Comparison of ENCODE assay signal across 1 cellular context in the genomic region with DNA sequence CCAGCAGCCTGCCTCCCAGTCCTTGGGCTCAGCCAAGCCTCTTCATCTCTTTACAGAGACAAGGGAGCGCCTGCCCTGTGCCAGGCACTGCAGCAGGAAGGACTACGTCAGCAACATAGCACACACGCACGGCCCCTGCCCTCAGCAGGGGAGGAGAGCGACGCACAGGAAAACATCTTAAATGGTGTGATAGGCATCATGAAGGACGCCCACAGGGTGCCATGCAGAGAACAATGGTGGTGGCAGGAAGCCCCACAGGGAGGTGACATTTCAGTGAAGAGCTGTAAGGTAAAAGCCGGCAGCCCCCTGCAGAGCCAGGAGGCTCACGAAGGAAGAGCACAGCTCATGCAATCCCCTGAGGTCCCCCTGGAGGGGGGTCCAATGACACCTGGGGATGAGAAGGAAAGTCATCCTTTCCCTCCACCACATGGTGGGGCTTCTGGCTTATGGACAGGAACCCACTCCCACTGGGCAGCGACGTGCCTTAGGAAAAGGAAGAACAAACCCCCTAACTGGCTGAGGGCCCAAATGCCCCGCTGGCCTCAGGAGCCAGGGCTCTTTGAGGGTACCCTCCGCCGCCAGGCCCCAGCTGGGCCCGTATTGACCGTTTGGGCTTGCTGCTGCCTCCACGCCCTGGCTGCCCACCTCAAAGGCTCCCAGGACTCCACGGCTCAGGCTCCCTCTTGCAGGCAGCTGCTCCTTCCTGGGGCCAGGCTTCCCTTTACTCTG.
TF ChIP-seq lines count a peak whose summit lies in the region.

No MANE protein-coding gene starts in this region.

TF ChIP-seq in WTC11, 78 proteins besides CTCF, POLR2A, EP300 and RAD21 (continued from another document):
- TF ChIP-seq, protein P1, sequence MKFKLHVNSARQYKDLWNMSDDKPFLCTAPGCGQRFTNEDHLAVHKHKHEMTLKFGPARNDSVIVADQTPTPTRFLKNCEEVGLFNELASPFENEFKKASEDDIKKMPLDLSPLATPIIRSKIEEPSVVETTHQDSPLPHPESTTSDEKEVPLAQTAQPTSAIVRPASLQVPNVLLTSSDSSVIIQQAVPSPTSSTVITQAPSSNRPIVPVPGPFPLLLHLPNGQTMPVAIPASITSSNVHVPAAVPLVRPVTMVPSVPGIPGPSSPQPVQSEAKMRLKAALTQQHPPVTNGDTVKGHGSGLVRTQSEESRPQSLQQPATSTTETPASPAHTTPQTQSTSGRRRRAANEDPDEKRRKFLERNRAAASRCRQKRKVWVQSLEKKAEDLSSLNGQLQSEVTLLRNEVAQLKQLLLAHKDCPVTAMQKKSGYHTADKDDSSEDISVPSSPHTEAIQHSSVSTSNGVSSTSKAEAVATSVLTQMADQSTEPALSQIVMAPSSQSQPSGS (CRISPR knock-in tag; IDR thresholded peaks at IDR 0.05; ENCODE audit: borderline replicate concordance, low read depth): no peak
- TF ChIP-seq ELF4 (CRISPR knock-in tag; IDR thresholded peaks at IDR 0.05; ENCODE audit: low read depth) (no peak), CREM (CRISPR knock-in tag; IDR thresholded peaks at IDR 0.05) (peak; percentile 61; the same call in 1 of the 2 replicates), ESRRA (CRISPR knock-in tag; IDR thresholded peaks at IDR 0.05; ENCODE audit: borderline replicate concordance) (no peak), NR3C1 (CRISPR knock-in tag; conservative IDR thresholded peaks at IDR 0.05; ENCODE audit: low read depth) (0 out of 2 replicates have a peak, but pooled peaks have one; percentile 53), CREB1 (CRISPR knock-in tag; IDR thresholded peaks at IDR 0.05) (no peak), MXD4 (CRISPR knock-in tag; IDR thresholded peaks at IDR 0.05; ENCODE audit: borderline replicate concordance) (no peak), NR1H2 (CRISPR knock-in tag; IDR thresholded peaks at IDR 0.05) (no peak), SOX15 (CRISPR knock-in tag; IDR thresholded peaks at IDR 0.05) (no peak), ZNF138 (CRISPR knock-in tag; conservative IDR thresholded peaks at IDR 0.05) (peak; percentile 42; the same call in 1 of the 2 replicates), CBFB (CRISPR knock-in tag; IDR thresholded peaks at IDR 0.05; ENCODE audit: low read depth) (peak; percentile 57; the same call in 1 of the 2 replicates), HMGA2 (CRISPR knock-in tag; IDR thresholded peaks at IDR 0.05) (no peak), GTF2I (CRISPR knock-in tag; conservative IDR thresholded peaks at IDR 0.05) (peak; percentile 35; the same call in 1 of the 2 replicates), PRRX2 (CRISPR knock-in tag; IDR thresholded peaks at IDR 0.05) (no peak), ETV6 (CRISPR knock-in tag; IDR thresholded peaks at IDR 0.05) (peak; percentile 59), NFYB (CRISPR knock-in tag; conservative IDR thresholded peaks at IDR 0.05; ENCODE audit: low read depth) (no peak), JAZF1 (CRISPR knock-in tag; IDR thresholded peaks at IDR 0.05) (no peak), TEAD1 (CRISPR knock-in tag; IDR thresholded peaks at IDR 0.05) (peak; percentile 93)
- TF ChIP-seq, protein P2, sequence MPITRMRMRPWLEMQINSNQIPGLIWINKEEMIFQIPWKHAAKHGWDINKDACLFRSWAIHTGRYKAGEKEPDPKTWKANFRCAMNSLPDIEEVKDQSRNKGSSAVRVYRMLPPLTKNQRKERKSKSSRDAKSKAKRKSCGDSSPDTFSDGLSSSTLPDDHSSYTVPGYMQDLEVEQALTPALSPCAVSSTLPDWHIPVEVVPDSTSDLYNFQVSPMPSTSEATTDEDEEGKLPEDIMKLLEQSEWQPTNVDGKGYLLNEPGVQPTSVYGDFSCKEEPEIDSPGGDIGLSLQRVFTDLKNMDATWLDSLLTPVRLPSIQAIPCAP (CRISPR knock-in tag; IDR thresholded peaks at IDR 0.05): no peak
- TF ChIP-seq, protein P3, sequence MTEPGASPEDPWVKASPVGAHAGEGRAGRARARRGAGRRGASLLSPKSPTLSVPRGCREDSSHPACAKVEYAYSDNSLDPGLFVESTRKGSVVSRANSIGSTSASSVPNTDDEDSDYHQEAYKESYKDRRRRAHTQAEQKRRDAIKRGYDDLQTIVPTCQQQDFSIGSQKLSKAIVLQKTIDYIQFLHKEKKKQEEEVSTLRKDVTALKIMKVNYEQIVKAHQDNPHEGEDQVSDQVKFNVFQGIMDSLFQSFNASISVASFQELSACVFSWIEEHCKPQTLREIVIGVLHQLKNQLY (CRISPR knock-in tag; IDR thresholded peaks at IDR 0.05): no peak
- TF ChIP-seq, protein P4, sequence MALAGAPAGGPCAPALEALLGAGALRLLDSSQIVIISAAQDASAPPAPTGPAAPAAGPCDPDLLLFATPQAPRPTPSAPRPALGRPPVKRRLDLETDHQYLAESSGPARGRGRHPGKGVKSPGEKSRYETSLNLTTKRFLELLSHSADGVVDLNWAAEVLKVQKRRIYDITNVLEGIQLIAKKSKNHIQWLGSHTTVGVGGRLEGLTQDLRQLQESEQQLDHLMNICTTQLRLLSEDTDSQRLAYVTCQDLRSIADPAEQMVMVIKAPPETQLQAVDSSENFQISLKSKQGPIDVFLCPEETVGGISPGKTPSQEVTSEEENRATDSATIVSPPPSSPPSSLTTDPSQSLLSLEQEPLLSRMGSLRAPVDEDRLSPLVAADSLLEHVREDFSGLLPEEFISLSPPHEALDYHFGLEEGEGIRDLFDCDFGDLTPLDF (CRISPR knock-in tag; IDR thresholded peaks at IDR 0.05): no peak
- TF ChIP-seq, protein P5, sequence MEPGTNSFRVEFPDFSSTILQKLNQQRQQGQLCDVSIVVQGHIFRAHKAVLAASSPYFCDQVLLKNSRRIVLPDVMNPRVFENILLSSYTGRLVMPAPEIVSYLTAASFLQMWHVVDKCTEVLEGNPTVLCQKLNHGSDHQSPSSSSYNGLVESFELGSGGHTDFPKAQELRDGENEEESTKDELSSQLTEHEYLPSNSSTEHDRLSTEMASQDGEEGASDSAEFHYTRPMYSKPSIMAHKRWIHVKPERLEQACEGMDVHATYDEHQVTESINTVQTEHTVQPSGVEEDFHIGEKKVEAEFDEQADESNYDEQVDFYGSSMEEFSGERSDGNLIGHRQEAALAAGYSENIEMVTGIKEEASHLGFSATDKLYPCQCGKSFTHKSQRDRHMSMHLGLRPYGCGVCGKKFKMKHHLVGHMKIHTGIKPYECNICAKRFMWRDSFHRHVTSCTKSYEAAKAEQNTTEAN (CRISPR knock-in tag; IDR thresholded peaks at IDR 0.05): no peak
- TF ChIP-seq, protein P6, sequence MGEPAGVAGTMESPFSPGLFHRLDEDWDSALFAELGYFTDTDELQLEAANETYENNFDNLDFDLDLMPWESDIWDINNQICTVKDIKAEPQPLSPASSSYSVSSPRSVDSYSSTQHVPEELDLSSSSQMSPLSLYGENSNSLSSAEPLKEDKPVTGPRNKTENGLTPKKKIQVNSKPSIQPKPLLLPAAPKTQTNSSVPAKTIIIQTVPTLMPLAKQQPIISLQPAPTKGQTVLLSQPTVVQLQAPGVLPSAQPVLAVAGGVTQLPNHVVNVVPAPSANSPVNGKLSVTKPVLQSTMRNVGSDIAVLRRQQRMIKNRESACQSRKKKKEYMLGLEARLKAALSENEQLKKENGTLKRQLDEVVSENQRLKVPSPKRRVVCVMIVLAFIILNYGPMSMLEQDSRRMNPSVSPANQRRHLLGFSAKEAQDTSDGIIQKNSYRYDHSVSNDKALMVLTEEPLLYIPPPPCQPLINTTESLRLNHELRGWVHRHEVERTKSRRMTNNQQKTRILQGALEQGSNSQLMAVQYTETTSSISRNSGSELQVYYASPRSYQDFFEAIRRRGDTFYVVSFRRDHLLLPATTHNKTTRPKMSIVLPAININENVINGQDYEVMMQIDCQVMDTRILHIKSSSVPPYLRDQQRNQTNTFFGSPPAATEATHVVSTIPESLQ (CRISPR knock-in tag; IDR thresholded peaks at IDR 0.05): no peak
- TF ChIP-seq, protein P7, sequence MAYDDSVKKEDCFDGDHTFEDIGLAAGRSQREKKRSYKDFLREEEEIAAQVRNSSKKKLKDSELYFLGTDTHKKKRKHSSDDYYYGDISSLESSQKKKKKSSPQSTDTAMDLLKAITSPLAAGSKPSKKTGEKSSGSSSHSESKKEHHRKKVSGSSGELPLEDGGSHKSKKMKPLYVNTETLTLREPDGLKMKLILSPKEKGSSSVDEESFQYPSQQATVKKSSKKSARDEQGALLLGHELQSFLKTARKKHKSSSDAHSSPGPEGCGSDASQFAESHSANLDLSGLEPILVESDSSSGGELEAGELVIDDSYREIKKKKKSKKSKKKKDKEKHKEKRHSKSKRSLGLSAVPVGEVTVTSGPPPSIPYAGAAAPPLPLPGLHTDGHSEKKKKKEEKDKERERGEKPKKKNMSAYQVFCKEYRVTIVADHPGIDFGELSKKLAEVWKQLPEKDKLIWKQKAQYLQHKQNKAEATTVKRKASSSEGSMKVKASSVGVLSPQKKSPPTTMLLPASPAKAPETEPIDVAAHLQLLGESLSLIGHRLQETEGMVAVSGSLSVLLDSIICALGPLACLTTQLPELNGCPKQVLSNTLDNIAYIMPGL (CRISPR knock-in tag; IDR thresholded peaks at IDR 0.05): 0 out of 2 replicates have a peak, but pooled peaks have one; percentile 21
